8 cellular contexts compared by ENCODE assay signal in the genomic region with DNA sequence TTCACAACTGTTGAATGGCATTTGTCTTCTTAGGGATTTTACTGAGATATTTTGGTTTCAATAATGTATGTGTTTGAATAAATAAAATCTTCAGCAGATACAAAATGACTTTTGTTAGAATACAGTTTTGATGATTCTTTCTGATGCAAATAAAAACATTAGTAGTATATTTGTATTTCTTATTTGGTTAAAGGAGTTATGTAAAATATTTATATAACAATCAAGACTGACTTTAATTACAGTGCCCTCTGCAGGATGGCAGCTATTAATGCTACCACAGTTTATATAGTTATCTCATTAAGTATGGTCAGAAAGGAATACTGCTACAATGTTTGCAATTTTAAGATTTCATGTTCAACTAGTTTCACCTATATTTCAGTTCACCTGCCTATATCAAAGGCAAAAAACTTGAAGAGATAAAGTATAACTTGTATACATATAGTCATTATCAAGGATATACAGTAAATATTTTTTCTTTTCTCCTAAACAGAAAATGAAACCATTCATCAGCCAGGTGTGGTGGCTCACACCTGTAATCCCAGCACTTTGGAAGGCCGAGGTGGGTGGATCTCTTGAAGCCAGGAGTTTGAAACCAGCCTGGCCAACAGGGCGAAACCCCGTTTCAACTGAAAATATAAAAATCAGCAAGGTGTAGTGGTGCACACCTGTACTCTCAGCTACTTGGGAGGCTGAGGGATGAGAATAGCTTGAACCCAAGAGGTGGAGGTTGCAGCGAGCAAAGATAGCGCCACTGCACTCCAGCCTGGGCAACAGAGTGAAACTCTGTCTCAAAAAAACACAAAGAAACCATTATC. TPM values are rescaled to one million over a fixed set of nuclear protein-coding genes. Genes with fewer than 3 reads are reported as not detected.
A peak's percentile ranks its signal among the peaks of the same experiment; 100 is the strongest.
DNase-seq lines count a peak whose midpoint lies in the region; ATAC-seq and TF ChIP-seq lines count a peak whose summit lies in the region.

No MANE protein-coding gene starts in this region.

- peak; percentile 35 for TF ChIP-seq CTCF in BE2C (IDR thresholded peaks at IDR 0.05; ENCODE audit: low read depth, low read length)
- peak; percentile 12; the same call in 1 of the 2 replicates for TF ChIP-seq CTCF in WI38 (IDR thresholded peaks at IDR 0.05; ENCODE audit: low read depth, low read length)

- H3K4me3 ChIP-seq in BE2C (ENCODE audit: low read depth, low read length) = no peak overlapping the region
- H3K4me3 ChIP-seq in WI38 (ENCODE audit: low read depth, low read length) = no peak overlapping the region

- DNase-seq in BE2C = no peak
- DNase-seq in kidney glomerular epithelial cell (lab: John Stamatoyannopoulos, UW) = peak; percentile 44
- no peak for DNase-seq in cortex of kidney (lab: John Stamatoyannopoulos, UW)
- DNase-seq in activated CD4-positive, alpha-beta T cell treated with anti-CD3 and anti-CD28 coated beads, Interleukin-2, amount 50 U/mL, for 4 hours = no peak
- no peak for DNase-seq in SK-N-DZ (ENCODE audit: low spot score)
- no peak for DNase-seq in COLO668 (lab: John Stamatoyannopoulos, UW; ENCODE audit: unreplicated experiment)

- no peaks in the 10 kb centered on the region for H3K9me3 ChIP-seq in BE2C

- peak; percentile 58 for ATAC-seq in GM18909 (IDR thresholded peaks at IDR 0.05; ENCODE audit: poor library complexity, unreplicated experiment)

- no peaks in the 10 kb centered on the region for H3K4me1 ChIP-seq in BE2C

- H3K27me3 ChIP-seq in BE2C = no peaks in the 10 kb centered on the region

- H3K36me3 ChIP-seq in BE2C = peaks cover 2% of the 10 kb centered on the region; the same call in 1 of the 2 replicates

RNA-seq across cellular contexts. Expression of a gene that starts 19.8 kb away (rescaled TPM):
- polyA plus RNA-seq in BE2C (2012; ENCODE audit: insufficient read depth, insufficient read length, low read depth) = 13.7 TPM
- polyA plus RNA-seq in SK-N-DZ (2014; cell fraction: cytosol; rRNA removed) = 24.0 and 41.4 TPM in 2 replicates
- polyA plus RNA-seq in SK-N-DZ (2014; cell fraction: nucleus; rRNA removed) = 15.7 and 19.0 TPM in 2 replicates
